1 cellular context compared by ENCODE assay signal in the genomic region with DNA sequence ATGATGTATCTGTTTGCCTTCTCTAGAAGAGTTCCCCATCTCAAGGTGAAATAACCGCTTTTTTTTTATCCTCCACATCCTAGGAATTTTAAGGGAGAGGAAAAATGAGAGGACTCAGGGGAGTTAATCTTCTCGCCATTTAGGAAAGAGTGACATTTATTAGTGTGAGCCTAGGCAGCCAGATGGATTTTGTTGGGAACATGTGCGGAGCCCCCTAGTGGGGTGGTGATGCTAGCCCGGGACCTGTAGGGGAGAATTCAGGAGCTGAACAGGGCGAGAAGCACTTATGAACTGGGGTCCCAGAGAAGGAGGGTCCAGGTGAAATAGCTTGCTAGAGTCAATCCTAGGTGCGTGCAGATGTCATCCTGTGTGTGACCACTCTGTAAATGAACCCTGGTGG.
TF ChIP-seq lines count a peak whose summit lies in the region.

No MANE protein-coding gene starts in this region.

TF ChIP-seq in K562, 482 proteins besides CTCF, POLR2A, EP300 and RAD21 (continued from another document):
- TF ChIP-seq, protein P1, sequence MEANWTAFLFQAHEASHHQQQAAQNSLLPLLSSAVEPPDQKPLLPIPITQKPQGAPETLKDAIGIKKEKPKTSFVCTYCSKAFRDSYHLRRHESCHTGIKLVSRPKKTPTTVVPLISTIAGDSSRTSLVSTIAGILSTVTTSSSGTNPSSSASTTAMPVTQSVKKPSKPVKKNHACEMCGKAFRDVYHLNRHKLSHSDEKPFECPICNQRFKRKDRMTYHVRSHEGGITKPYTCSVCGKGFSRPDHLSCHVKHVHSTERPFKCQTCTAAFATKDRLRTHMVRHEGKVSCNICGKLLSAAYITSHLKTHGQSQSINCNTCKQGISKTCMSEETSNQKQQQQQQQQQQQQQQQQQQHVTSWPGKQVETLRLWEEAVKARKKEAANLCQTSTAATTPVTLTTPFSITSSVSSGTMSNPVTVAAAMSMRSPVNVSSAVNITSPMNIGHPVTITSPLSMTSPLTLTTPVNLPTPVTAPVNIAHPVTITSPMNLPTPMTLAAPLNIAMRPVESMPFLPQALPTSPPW (CRISPR knock-in tag; IDR thresholded peaks at IDR 0.05) = no peak
